9 cellular contexts compared by ENCODE assay signal in the genomic region with DNA sequence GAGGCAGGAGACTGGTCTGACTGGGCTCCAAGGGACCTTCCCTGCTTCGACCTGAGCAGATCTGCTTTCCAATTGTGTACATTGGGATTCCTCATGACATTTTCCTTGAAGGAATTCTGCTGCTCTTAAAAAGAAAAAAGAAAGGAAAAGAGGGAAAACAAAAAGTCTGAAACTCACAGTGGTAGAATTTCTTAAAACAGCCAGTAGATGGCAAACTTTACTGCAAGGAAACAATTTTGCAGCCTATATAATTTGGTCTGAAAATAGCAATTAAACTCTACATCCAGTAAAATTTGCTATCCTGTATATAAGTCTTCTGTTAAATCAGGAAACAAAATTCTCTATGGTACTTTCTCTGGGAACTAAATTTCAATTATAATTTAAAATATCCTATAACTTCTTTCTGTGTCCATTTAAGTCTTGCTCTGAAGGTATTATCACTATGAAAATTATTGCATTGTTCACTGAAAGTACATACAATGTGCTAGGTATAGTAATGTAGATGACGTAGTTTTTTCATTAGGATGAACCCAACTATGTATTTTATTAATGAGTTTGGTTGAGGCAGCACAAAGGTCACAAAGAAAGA. TPM values are rescaled to one million over a fixed set of nuclear protein-coding genes. Genes with fewer than 3 reads are reported as not detected.
DNase-seq lines count a peak whose midpoint lies in the region; ATAC-seq and TF ChIP-seq lines count a peak whose summit lies in the region.
"Had no signal": no experiment of that assay in that cellular context is flagged by ENCODE, and none has a peak within 500 bp of the region (broad histone marks: within the 10 kb centered on the region; RNA-seq: fewer than 3 reads in every experiment).

No MANE protein-coding gene starts in this region.

- H3K27ac ChIP-seq in smooth muscle cell (ENCODE audit: low read depth) = no peak overlapping the region

- ATAC-seq in esophagus mucosa = no peak

- no peak overlapping the region for H3K9ac ChIP-seq in smooth muscle cell (ENCODE audit: low read depth)

- peak; percentile 61 for TF ChIP-seq CTCF in smooth muscle cell (IDR thresholded peaks at IDR 0.05; ENCODE audit: borderline replicate concordance, insufficient read depth, poor library complexity, severe bottlenecking)

- H3K36me3 ChIP-seq in smooth muscle cell (ENCODE audit: low read depth) = no peaks in the 10 kb centered on the region

- H3K9me3 ChIP-seq in smooth muscle cell (replicated peaks; ENCODE audit: low read depth) = no peaks in the 10 kb centered on the region

- H3K27me3 ChIP-seq in smooth muscle cell (ENCODE audit: low read depth) = no peaks in the 10 kb centered on the region

- no peak overlapping the region for H3K4me3 ChIP-seq in smooth muscle cell

- H4K20me1 ChIP-seq in smooth muscle cell (ENCODE audit: low read depth) = no peaks in the 10 kb centered on the region

- H3K79me2 ChIP-seq in smooth muscle cell (ENCODE audit: low read depth) = no peaks in the 10 kb centered on the region

- H3F3A ChIP-seq in smooth muscle cell (ENCODE audit: low read depth) = no peaks in the 10 kb centered on the region

- H3K4me2 ChIP-seq in smooth muscle cell = no peak overlapping the region

- H3K4me1 ChIP-seq in smooth muscle cell (ENCODE audit: low read depth) = no peaks in the 10 kb centered on the region

- no peak overlapping the region for H2AFZ ChIP-seq in smooth muscle cell (ENCODE audit: low read depth)

- 19% methylated on average over 2 of the region's 2 CpGs for WGBS in smooth muscle cell (ENCODE audit: low lambda C conversion rate)

- DNase-seq in NCI-H510A treated with DMSO at 0.1 percent for 48 hours (lab: John Stamatoyannopoulos, UW) = peak; percentile 22
- DNase-seq in NCI-H510A (lab: John Stamatoyannopoulos, UW) = no peak
- DNase-seq in NCI-H1694 (lab: John Stamatoyannopoulos, UW) = peak; percentile 9
- peak; percentile 24 for DNase-seq in dermis blood vessel endothelial cell
- no peak for DNase-seq in smooth muscle cell (lab: John Stamatoyannopoulos, UW; ENCODE audit: unreplicated experiment)
- no peak for DNase-seq in central memory CD4-positive, alpha-beta T cell
- DNase-seq in stimulated activated CD4-positive, alpha-beta T cell treated with anti-CD3 and anti-CD28 coated beads, Interleukin-15, amount 100 ng/mL, for 24 hours = no peak

RNA-seq across cellular contexts. Expression of a gene that starts 59.8 kb away (rescaled TPM):
- total RNA-seq in dermis blood vessel endothelial cell (under 0.01 TPM in 1 of 2 replicates, not detected in the other), smooth muscle cell (under 0.01 and 0.40 TPM in 2 replicates), esophagus mucosa (not detected)
- not detected in 2 replicates for polyA plus RNA-seq in smooth muscle cell
- total RNA-seq: Daoy had no signal

Comparison
In these comparisons a context has a peak if more than half of its experiments do, and no peak if none do; other contexts are left out.
1. DNase-seq: peak in NCI-H510A treated with DMSO at 0.1 percent for 48 hours (single experiment), NCI-H1694 (single experiment) and dermis blood vessel endothelial cell (single experiment); none in NCI-H510A (single experiment), smooth muscle cell (single experiment), central memory CD4-positive, alpha-beta T cell (single experiment) and stimulated activated CD4-positive, alpha-beta T cell treated with anti-CD3 and anti-CD28 coated beads, Interleukin-15, amount 100 ng/mL, for 24 hours (single experiment).